8 cellular contexts compared by ENCODE assay signal in the genomic region with DNA sequence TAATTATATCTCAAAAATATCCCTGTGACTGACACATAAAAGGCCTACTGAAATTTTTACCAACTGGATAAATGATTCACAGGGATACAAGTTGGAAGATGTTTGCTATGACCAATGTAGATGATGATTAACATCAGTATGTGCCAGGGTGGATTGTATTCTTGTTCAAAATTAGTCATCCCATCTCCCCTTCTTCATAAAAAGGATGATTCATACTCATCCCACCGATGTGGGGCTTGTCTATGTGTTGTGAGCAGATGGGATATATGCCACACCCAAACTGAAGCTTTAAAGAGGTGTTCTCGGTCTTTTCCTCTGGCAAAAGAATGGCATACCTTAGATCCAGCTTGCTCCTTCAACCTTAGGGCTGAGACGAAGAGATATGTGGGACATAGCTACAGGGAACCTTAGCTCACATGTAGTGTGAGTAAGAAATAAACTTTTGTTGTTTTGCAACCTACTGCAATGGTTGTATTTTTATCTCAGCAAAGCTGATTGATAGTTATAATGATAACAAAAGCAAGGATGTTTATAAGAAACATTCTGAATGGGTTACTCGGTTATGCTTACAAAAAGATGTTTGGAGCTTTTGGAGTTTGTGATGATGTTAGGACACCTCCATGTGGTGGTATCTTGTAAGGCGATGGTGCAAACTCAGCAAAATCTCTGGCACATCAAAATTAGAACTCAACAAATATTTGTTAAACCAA. TPM values are rescaled to one million over a fixed set of nuclear protein-coding genes. Genes with fewer than 3 reads are reported as not detected.
DNase-seq lines count a peak whose midpoint lies in the region; ATAC-seq and TF ChIP-seq lines count a peak whose summit lies in the region.

No MANE protein-coding gene starts in this region.

- no peaks in the 10 kb centered on the region for H3K27me3 ChIP-seq in cardiac muscle cell
- H3K27me3 ChIP-seq in gastroesophageal sphincter = no peaks in the 10 kb centered on the region

- H3K36me3 ChIP-seq in cardiac muscle cell (no peaks in the 10 kb centered on the region), gastroesophageal sphincter (no peaks in the 10 kb centered on the region)

- TF ChIP-seq CTCF in cardiac muscle cell (IDR thresholded peaks at IDR 0.05; ENCODE audit: low read depth, low read length) (peak; percentile 69), gastroesophageal sphincter (IDR thresholded peaks at IDR 0.05) (peak; percentile 9 to 56 (median 48))

- H3K27ac ChIP-seq in cardiac muscle cell = no peak overlapping the region
- no peak overlapping the region for H3K27ac ChIP-seq in gastroesophageal sphincter

- 23 to 31% methylated on average over 4 to 5 of the region's 5 CpGs for WGBS in gastroesophageal sphincter (ENCODE audit: low coverage in 1 of 2), 2 donors

- H3K9me3 ChIP-seq in cardiac muscle cell (ENCODE audit: low read depth) (no peaks in the 10 kb centered on the region), gastroesophageal sphincter (no peaks in the 10 kb centered on the region)

- intact Hi-C loops in Right ventricle myocardium inferior (cut with DNase I) = no loop called here

- TF ChIP-seq POLR2A in gastroesophageal sphincter (IDR thresholded peaks at IDR 0.05) = no peak

- ATAC-seq in Right ventricle myocardium inferior (no peak), HG02981 (IDR thresholded peaks at IDR 0.05; ENCODE audit: unreplicated experiment) (peak; percentile 67), gastroesophageal sphincter (no peak), HG03196 (IDR thresholded peaks at IDR 0.05; ENCODE audit: unreplicated experiment) (no peak)

- TF ChIP-seq EP300 in gastroesophageal sphincter (IDR thresholded peaks at IDR 0.05) = no peak

- no peaks in the 10 kb centered on the region for H3K4me1 ChIP-seq in cardiac muscle cell (ENCODE audit: low read depth)
- peaks cover 0 to 3% (median 0%) of the 10 kb centered on the region in 3 donors for H3K4me1 ChIP-seq in gastroesophageal sphincter

- H3K4me3 ChIP-seq in cardiac muscle cell (no peak overlapping the region), gastroesophageal sphincter (no peak overlapping the region)

- peak; percentile 14 to 65 for DNase-seq in cardiac muscle cell (ENCODE audit: low read depth in 1 of 2, low spot score in 1 of 2)
- DNase-seq in Right ventricle myocardium inferior (ENCODE audit: missing footprints) = no peak
- DNase-seq in RPMI8226 = peak; percentile 20
- no peak for DNase-seq in cerebellar nuclear complex (lab: John Stamatoyannopoulos, UW)
- no peak for DNase-seq in NCI-H1105 treated with DMSO at 0.1 percent for 48 hours (lab: John Stamatoyannopoulos, UW)

RNA-seq across cellular contexts. Expression of gene SPATA17, which starts 29.4 kb away (rescaled TPM):
- 1.2 TPM in 2 replicates for total RNA-seq in cardiac muscle cell
- 2.6 and 6.5 TPM in 2 replicates for polyA plus RNA-seq in cardiac muscle cell
- total RNA-seq in Right ventricle myocardium inferior = 1.1 TPM
- under 1 TPM in 3 of 4 donors, not detected in 1; 0.13 to 0.62 (median 0.19) TPM for total RNA-seq in gastroesophageal sphincter

RNA-seq across cellular contexts. Expression of gene GPATCH2, which starts 29.6 kb away (rescaled TPM):
- total RNA-seq in cardiac muscle cell (15.3 and 16.7 TPM in 2 replicates), Right ventricle myocardium inferior (6.0 TPM), gastroesophageal sphincter (10 to 100 TPM; 11.2 to 18.7 (median 14.3) TPM)
- polyA plus RNA-seq in cardiac muscle cell = 9.8 and 11.8 TPM in 2 replicates

Comparison
In these comparisons a context has a peak if more than half of its experiments do, and no peak if none do; other contexts are left out.
1. DNase-seq: peak in cardiac muscle cell (2 of 2) and RPMI8226 (single experiment); none in Right ventricle myocardium inferior (single experiment), cerebellar nuclear complex (0 of 2) and NCI-H1105 treated with DMSO at 0.1 percent for 48 hours (single experiment).